ENCODE assay signal across 1 cellular context in genomic region chr13:110617326-110618072, GRCh38.
TF ChIP-seq lines count a peak whose summit lies in the region.

No MANE protein-coding gene starts in this region.

TF ChIP-seq in A549, 52 proteins besides CTCF, POLR2A, EP300 and RAD21 (continued from another document):
- TF ChIP-seq REST (IDR thresholded peaks at IDR 0.05) (no peak), TP53 (CRISPR knock-in tag; IDR thresholded peaks at IDR 0.05) (no peak), JUN (IDR thresholded peaks at IDR 0.05) (no peak), NFE2L2 (conservative IDR thresholded peaks at IDR 0.05; ENCODE audit: low read length) (no peak)
- TF ChIP-seq, protein P1, sequence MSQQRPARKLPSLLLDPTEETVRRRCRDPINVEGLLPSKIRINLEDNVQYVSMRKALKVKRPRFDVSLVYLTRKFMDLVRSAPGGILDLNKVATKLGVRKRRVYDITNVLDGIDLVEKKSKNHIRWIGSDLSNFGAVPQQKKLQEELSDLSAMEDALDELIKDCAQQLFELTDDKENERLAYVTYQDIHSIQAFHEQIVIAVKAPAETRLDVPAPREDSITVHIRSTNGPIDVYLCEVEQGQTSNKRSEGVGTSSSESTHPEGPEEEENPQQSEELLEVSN (IDR thresholded peaks at IDR 0.05; ENCODE audit: borderline replicate concordance, low read depth) = no peak
